In genomic region chr9:88026133-88026510, GRCh38 we compare ENCODE assay signal across 22 cellular contexts.
"Had no signal": no experiment of that assay in that cellular context is flagged by ENCODE, and none has a peak within 500 bp of the region (broad histone marks: within the 10 kb centered on the region; RNA-seq: fewer than 3 reads in every experiment).

No MANE protein-coding gene starts in this region.

- H3K27me3 ChIP-seq: colonic mucosa, foreskin keratinocyte, gastroesophageal sphincter, hepatocyte, right lobe of liver, suprapubic skin, transverse colon, upper lobe of right lung, uterus had no signal

- H3K4me2 ChIP-seq: hepatocyte had no signal

- H3K9me3 ChIP-seq: colonic mucosa, esophagus muscularis mucosa, gastroesophageal sphincter, heart left ventricle, lower lobe of right lung, right lobe of liver, suprapubic skin, transverse colon, upper lobe of right lung, uterus had no signal

- H3K27ac ChIP-seq: colonic mucosa, esophagus muscularis mucosa, foreskin keratinocyte, gastroesophageal sphincter, heart left ventricle, hepatocyte, lower lobe of right lung, parathyroid adenoma, right lobe of liver, suprapubic skin, transverse colon, upper lobe of right lung, uterus had no signal

- DNase-seq: colonic mucosa; effector memory CD4-positive, alpha-beta T cell; foreskin keratinocyte; heart left ventricle; immature natural killer cell; left ventricle myocardium superior; lower lobe of right lung; natural killer cell; right lobe of liver; small intestine; stimulated activated CD4-positive, alpha-beta T cell treated with anti-CD3 and anti-CD28 coated beads, Interleukin-15, amount 100 ng/mL, for 24 hours; stimulated activated CD4-positive, alpha-beta T cell treated with anti-CD3 and anti-CD28 coated beads, Interleukin-2, amount 100 ng/mL, for 48 hours; stimulated activated naive CD4-positive, alpha-beta T cell; stimulated activated naive CD8-positive, alpha-beta T cell treated with anti-CD3 and anti-CD28 coated beads, Interleukin-15, amount 100 ng/mL, for 72 hours; transverse colon; upper lobe of right lung; uterus had no signal

- H2AFZ ChIP-seq: hepatocyte, parathyroid adenoma had no signal

- H3K79me2 ChIP-seq: hepatocyte, parathyroid adenoma had no signal

- H3K4me1 ChIP-seq: colonic mucosa, esophagus muscularis mucosa, foreskin keratinocyte, gastroesophageal sphincter, heart left ventricle, lower lobe of right lung, parathyroid adenoma, right lobe of liver, suprapubic skin, transverse colon, upper lobe of right lung, uterus had no signal

- ATAC-seq: foreskin keratinocyte; gastroesophageal sphincter; heart left ventricle; left ventricle myocardium superior; lower lobe of right lung; natural killer cell; right lobe of liver; stimulated activated naive CD8-positive, alpha-beta T cell treated with anti-CD3 and anti-CD28 coated beads, Interleukin-15, amount 100 ng/mL, for 72 hours; upper lobe of right lung had no signal

- H3K36me3 ChIP-seq: colonic mucosa, esophagus muscularis mucosa, gastroesophageal sphincter, heart left ventricle, lower lobe of right lung, right lobe of liver, suprapubic skin, transverse colon, upper lobe of right lung, uterus had no signal

- H3K4me3 ChIP-seq: colonic mucosa, esophagus muscularis mucosa, gastroesophageal sphincter, heart left ventricle, hepatocyte, lower lobe of right lung, right lobe of liver, suprapubic skin, transverse colon, upper lobe of right lung, uterus had no signal
